22 cellular contexts compared by ENCODE assay signal in the genomic region with DNA sequence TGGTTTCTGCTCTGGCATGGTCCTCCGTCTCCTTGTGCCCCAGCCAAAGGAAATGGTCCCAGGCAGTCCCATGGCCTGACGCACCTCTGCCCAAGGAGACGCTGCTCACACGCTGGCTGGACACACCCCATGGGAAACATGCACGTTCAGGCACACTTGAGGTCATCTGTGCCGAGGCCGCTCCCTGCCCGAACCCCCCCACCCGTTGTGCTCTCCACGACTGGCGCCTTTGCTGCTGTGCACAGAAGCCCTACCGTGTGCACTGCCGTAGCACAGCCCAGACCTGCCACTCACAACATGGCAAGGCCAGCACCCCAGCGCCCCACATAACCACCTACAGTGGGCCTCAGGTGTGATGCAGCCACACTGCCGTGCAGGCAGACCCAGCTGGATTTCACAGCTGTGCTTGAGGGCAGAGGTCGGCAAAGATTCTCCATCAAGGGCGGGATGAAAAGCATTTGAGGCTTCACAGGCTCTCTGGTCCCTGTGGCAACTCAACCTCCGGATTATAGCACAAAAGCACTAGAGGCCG.
"Had no signal": no experiment of that assay in that cellular context is flagged by ENCODE, and none has a peak within 500 bp of the region (broad histone marks: within the 10 kb centered on the region; RNA-seq: fewer than 3 reads in every experiment).

No MANE protein-coding gene starts in this region.

- H3K4me1 Mint-ChIP-seq: activated B cell treated with CpG ODN at 0.5 μM for 24 hours; central memory CD8-positive, alpha-beta T cell; memory B cell had no signal

- H3K36me3 ChIP-seq: breast epithelium, colonic mucosa, SJSA1 had no signal

- H3K4me1 ChIP-seq: breast epithelium, colonic mucosa, SJSA1 had no signal

- DNase-seq: activated B cell treated with CpG ODN at 0.5 μM for 24 hours; activated CD4-positive, alpha-beta T cell treated with anti-CD3 and anti-CD28 coated beads for 4 hours; activated CD8-positive, alpha-beta T cell treated with anti-CD3 and anti-CD28 coated beads for 36 hours; activated naive CD4-positive, alpha-beta T cell; activated naive CD8-positive, alpha-beta T cell treated with anti-CD3 and anti-CD28 coated beads, Interleukin-2, amount 10 ng/mL, durations not matched to agents 7 days and 5 days; activated T-cell treated with anti-CD3 and anti-CD28 coated beads, Interleukin-2, amount 50 U/mL, for 1 hour; amniotic stem cell; erythroblast; foreskin fibroblast; left cardiac atrium; mucosa of descending colon; stimulated activated CD4-positive, alpha-beta T cell treated with anti-CD3 and anti-CD28 coated beads, Interleukin-4, amount 100 ng/mL, for 24 hours; stimulated activated naive CD8-positive, alpha-beta T cell treated with anti-CD3 and anti-CD28 coated beads, Interleukin-15, Interleukin-2, amounts not matched to agents 100 U/mL and 50 U/mL, for 24 hours; T-helper 9 cell had no signal

- H3K36me3 Mint-ChIP-seq: activated naive CD8-positive, alpha-beta T cell treated with anti-CD3 and anti-CD28 coated beads, Interleukin-2, amount 10 ng/mL, durations not matched to agents 7 days and 5 days; memory B cell had no signal

- H3K4me3 Mint-ChIP-seq: activated B cell treated with CpG ODN at 0.5 μM for 24 hours; activated CD8-positive, alpha-beta T cell treated with anti-CD3 and anti-CD28 coated beads for 36 hours; activated naive CD8-positive, alpha-beta T cell treated with anti-CD3 and anti-CD28 coated beads, Interleukin-2, amount 10 ng/mL, durations not matched to agents 7 days and 5 days; central memory CD8-positive, alpha-beta T cell; memory B cell; neural crest cell had no signal

- H3K9me3 Mint-ChIP-seq: activated CD8-positive, alpha-beta T cell treated with anti-CD3 and anti-CD28 coated beads for 36 hours had no signal

- H3K27ac ChIP-seq: breast epithelium, colonic mucosa, SJSA1 had no signal

- H3K4me3 ChIP-seq: breast epithelium, colonic mucosa, mucosa of descending colon, SJSA1 had no signal

- H3K27ac Mint-ChIP-seq: activated B cell treated with CpG ODN at 0.5 μM for 24 hours; activated CD8-positive, alpha-beta T cell treated with anti-CD3 and anti-CD28 coated beads for 36 hours; activated naive CD8-positive, alpha-beta T cell treated with anti-CD3 and anti-CD28 coated beads, Interleukin-2, amount 10 ng/mL, durations not matched to agents 7 days and 5 days; activated T-helper 2 cell treated with anti-CD3 and anti-CD28 coated beads, Interferon-gamma antibody, Interleukin-2, Interleukin-4, amounts not matched to agents 10 μg/mL and 5 μg/mL and 100 μg/mL, durations not matched to agents 14 hours and 24 hours and 36 hours; memory B cell; progenitor cell of endocrine pancreas had no signal

- H3K9me3 ChIP-seq: colonic mucosa, mucosa of descending colon had no signal

- ATAC-seq: activated CD8-positive, alpha-beta T cell treated with anti-CD3 and anti-CD28 coated beads for 36 hours; left cardiac atrium; mucosa of descending colon; stimulated activated naive CD8-positive, alpha-beta T cell treated with anti-CD3 and anti-CD28 coated beads, Interleukin-15, Interleukin-2, amounts not matched to agents 100 U/mL and 50 U/mL, for 24 hours had no signal
